Comparison of ENCODE assay signal across 2 cellular contexts in the genomic region with DNA sequence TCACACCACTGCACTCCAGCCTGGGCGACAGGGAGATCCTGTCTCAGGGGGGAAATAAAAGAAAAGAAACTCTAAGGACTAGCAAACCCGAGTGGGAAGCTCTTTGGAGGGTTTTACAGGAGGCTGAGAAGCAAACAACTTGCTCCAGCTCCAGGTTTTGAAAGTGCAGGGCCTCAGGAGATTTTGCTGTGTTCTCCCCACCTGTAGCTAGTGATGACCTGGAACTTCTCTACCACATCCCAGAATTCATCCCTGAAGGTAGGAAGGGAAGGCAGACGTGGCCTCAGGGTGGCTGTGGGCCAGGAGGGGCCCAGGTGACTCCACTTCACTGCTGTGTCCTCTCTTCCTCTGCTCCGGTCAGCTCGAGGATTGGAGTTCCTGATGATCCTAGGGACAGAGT.
TF ChIP-seq lines count a peak whose summit lies in the region.

No MANE protein-coding gene starts in this region.

TF ChIP-seq in HEK293, 187 proteins besides CTCF, POLR2A, EP300 and RAD21:
- TF ChIP-seq SCRT2 (tag by site-specific recombination; IDR thresholded peaks at IDR 0.05) (peak; percentile 98), SCRT1 (tag by site-specific recombination; IDR thresholded peaks at IDR 0.05; ENCODE audit: borderline replicate concordance) (peak; percentile 78; the same call in 1 of the 2 replicates), KLF7 (tag by site-specific recombination; IDR thresholded peaks at IDR 0.05; ENCODE audit: borderline replicate concordance) (no peak), ZNF48 (tag by site-specific recombination; IDR thresholded peaks at IDR 0.05) (no peak), ZNF530 (tag by site-specific recombination; IDR thresholded peaks at IDR 0.05; ENCODE audit: low read depth) (no peak), REST (tag by site-specific recombination; IDR thresholded peaks at IDR 0.05) (no peak)
- TF ChIP-seq, protein P1, sequence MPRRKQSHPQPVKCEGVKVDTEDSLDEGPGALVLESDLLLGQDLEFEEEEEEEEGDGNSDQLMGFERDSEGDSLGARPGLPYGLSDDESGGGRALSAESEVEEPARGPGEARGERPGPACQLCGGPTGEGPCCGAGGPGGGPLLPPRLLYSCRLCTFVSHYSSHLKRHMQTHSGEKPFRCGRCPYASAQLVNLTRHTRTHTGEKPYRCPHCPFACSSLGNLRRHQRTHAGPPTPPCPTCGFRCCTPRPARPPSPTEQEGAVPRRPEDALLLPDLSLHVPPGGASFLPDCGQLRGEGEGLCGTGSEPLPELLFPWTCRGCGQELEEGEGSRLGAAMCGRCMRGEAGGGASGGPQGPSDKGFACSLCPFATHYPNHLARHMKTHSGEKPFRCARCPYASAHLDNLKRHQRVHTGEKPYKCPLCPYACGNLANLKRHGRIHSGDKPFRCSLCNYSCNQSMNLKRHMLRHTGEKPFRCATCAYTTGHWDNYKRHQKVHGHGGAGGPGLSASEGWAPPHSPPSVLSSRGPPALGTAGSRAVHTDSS (tag by site-specific recombination; IDR thresholded peaks at IDR 0.05) = no peak
- TF ChIP-seq, protein P2, sequence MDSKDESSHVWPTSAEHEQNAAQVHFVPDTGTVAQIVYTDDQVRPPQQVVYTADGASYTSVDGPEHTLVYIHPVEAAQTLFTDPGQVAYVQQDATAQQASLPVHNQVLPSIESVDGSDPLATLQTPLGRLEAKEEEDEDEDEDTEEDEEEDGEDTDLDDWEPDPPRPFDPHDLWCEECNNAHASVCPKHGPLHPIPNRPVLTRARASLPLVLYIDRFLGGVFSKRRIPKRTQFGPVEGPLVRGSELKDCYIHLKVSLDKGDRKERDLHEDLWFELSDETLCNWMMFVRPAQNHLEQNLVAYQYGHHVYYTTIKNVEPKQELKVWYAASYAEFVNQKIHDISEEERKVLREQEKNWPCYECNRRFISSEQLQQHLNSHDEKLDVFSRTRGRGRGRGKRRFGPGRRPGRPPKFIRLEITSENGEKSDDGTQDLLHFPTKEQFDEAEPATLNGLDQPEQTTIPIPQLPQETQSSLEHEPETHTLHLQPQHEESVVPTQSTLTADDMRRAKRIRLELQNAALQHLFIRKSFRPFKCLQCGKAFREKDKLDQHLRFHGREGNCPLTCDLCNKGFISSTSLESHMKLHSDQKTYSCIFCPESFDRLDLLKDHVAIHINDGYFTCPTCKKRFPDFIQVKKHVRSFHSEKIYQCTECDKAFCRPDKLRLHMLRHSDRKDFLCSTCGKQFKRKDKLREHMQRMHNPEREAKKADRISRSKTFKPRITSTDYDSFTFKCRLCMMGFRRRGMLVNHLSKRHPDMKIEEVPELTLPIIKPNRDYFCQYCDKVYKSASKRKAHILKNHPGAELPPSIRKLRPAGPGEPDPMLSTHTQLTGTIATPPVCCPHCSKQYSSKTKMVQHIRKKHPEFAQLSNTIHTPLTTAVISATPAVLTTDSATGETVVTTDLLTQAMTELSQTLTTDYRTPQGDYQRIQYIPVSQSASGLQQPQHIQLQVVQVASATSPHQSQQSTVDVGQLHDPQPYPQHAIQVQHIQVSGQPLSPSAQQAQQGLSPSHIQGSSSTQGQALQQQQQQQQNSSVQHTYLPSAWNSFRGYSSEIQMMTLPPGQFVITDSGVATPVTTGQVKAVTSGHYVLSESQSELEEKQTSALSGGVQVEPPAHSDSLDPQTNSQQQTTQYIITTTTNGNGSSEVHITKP (tag by site-specific recombination; IDR thresholded peaks at IDR 0.05) = peak; percentile 33; the same call in 1 of the 2 replicates

TF ChIP-seq in IMR-90, 13 proteins besides CTCF, POLR2A, EP300 and RAD21:
- TF ChIP-seq NFE2L2 (IDR thresholded peaks at IDR 0.05; ENCODE audit: low read depth, low read length) = no peak
- no peak for TF ChIP-seq CHD1 (IDR thresholded peaks at IDR 0.05; ENCODE audit: low read depth, low read length)
- TF ChIP-seq SMC3 (IDR thresholded peaks at IDR 0.05; ENCODE audit: low read depth, low read length) = no peak
- TF ChIP-seq, protein P3, sequence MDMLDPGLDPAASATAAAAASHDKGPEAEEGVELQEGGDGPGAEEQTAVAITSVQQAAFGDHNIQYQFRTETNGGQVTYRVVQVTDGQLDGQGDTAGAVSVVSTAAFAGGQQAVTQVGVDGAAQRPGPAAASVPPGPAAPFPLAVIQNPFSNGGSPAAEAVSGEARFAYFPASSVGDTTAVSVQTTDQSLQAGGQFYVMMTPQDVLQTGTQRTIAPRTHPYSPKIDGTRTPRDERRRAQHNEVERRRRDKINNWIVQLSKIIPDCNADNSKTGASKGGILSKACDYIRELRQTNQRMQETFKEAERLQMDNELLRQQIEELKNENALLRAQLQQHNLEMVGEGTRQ (IDR thresholded peaks at IDR 0.05; ENCODE audit: low read depth, low read length) = no peak
- TF ChIP-seq MAFK (IDR thresholded peaks at IDR 0.05; ENCODE audit: low read depth, low read length) = no peak
- no peak for TF ChIP-seq ELK1 (IDR thresholded peaks at IDR 0.05; ENCODE audit: borderline replicate concordance, low read depth, low read length)
- TF ChIP-seq BHLHE40 (IDR thresholded peaks at IDR 0.05; ENCODE audit: low read depth, low read length) = no peak
